Comparison of ENCODE assay signal across 35 cellular contexts in the genomic region with DNA sequence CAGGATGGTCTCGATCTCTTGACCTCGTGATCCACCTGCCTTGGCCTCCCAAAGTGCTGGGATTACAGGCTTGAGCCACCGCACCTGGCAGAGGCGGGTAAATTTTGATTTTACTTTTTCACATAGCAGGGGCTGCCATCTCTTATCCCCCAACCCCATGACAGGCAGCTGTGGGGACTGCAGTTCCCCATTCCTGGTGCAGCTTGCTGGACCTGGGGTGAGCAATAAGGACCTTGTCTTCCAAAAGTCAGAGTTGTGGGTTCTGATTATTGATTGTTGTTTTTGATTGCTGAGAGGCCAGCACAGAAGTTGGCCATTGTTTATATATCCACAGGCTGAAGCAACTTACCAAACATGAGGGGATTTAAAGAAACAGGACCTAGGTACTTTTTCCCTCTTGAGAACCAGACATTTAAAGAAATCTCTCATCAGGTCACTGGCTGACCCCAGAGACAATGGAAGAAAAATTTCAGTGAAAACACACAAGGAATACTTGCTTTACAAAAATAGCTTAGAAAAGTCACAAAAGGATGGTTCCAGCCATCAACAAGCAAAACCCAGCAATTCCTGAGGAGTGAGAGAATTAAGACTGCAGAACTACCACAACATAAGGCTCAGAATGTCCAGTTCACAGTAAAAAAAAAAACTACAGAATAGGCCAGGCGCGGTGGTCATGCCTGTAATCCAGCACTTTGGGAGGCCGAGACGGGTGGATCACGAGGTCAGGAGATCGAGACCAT.
"Had no signal": no experiment of that assay in that cellular context is flagged by ENCODE, and none has a peak within 500 bp of the region (broad histone marks: within the 10 kb centered on the region; RNA-seq: fewer than 3 reads in every experiment).

No MANE protein-coding gene starts in this region.

- FAIRE-seq: bronchial epithelial cell, TTC549 had no signal

- H3K9me3 Mint-ChIP-seq: activated B cell treated with CpG ODN at 0.5 μM for 24 hours; activated CD4-positive, alpha-beta memory T cell treated with anti-CD3 and anti-CD28 coated beads for 36 hours; activated CD4-positive, alpha-beta T cell treated with anti-CD3 and anti-CD28 coated beads, Interleukin-2, amount 10 ng/mL, durations not matched to agents 24 days and 14 days; activated CD8-positive, alpha-beta T cell treated with anti-CD3 and anti-CD28 coated beads for 36 hours; activated naive CD4-positive, alpha-beta T cell treated with anti-CD3 and anti-CD28 coated beads for 36 hours; activated naive CD4-positive, alpha-beta T cell treated with anti-CD3 and anti-CD28 coated beads, Interleukin-2, amount 50 U/mL, for 72 hours; activated naive CD8-positive, alpha-beta T cell treated with anti-CD3 and anti-CD28 coated beads for 36 hours; activated T-cell treated with anti-CD3 and anti-CD28 coated beads, Interleukin-2, amount 50 U/mL, for 4 hours; activated T-helper 1 cell treated with anti-CD3 and anti-CD28 coated beads, Interleukin-12 subunit alpha, Interleukin-12 subunit beta, Interleukin-2, Interleukin-4 antibody, amounts not matched to agents 30 ng/mL and 10 ng/mL and 1 ng/mL, durations not matched to agents 14 hours and 24 hours and 36 hours; activated T-helper 17 cell treated with anti-CD3 and anti-CD28 coated beads, Interleukin-2, amount 50 U/mL, for 72 hours; central memory CD8-positive, alpha-beta T cell; T-helper 1 cell treated with Interleukin-12 subunit alpha and Interleukin-12 subunit beta and Interleukin-4 antibody, amounts not matched to agents 30 μg/mL and 1 μg/mL, for 36 hours; T-helper 2 cell treated with Interferon-gamma antibody and Interleukin-4, amounts not matched to agents 5 μg/mL and 100 μg/mL, for 36 hours had no signal

- H3K36me3 ChIP-seq: adrenal gland, cardiac muscle cell had no signal

- H3K36me3 Mint-ChIP-seq: activated CD4-positive, alpha-beta memory T cell treated with anti-CD3 and anti-CD28 coated beads for 36 hours; activated naive CD4-positive, alpha-beta T cell treated with anti-CD3 and anti-CD28 coated beads, Interleukin-2, amount 50 U/mL, for 72 hours; activated naive CD8-positive, alpha-beta T cell treated with anti-CD3 and anti-CD28 coated beads for 36 hours had no signal

- H3K4me3 Mint-ChIP-seq: activated B cell treated with CpG ODN at 0.5 μM for 24 hours; activated CD4-positive, alpha-beta memory T cell treated with anti-CD3 and anti-CD28 coated beads for 36 hours; activated CD4-positive, alpha-beta T cell treated with anti-CD3 and anti-CD28 coated beads, Interleukin-2, amount 10 ng/mL, durations not matched to agents 24 days and 14 days; activated CD8-positive, alpha-beta T cell treated with anti-CD3 and anti-CD28 coated beads for 36 hours; activated naive CD4-positive, alpha-beta T cell treated with anti-CD3 and anti-CD28 coated beads for 36 hours; activated naive CD8-positive, alpha-beta T cell treated with anti-CD3 and anti-CD28 coated beads for 36 hours; activated T-cell treated with anti-CD3 and anti-CD28 coated beads, Interleukin-2, amount 50 U/mL, for 4 hours; activated T-cell treated with anti-CD3 and anti-CD28 coated beads, Interleukin-2, amount 50 U/mL, for 72 hours; activated T-helper 1 cell treated with anti-CD3 and anti-CD28 coated beads, Interleukin-12 subunit alpha, Interleukin-12 subunit beta, Interleukin-2, Interleukin-4 antibody, amounts not matched to agents 30 ng/mL and 10 ng/mL and 1 ng/mL, durations not matched to agents 14 hours and 24 hours and 36 hours; activated T-helper 17 cell treated with anti-CD3 and anti-CD28 coated beads, Interleukin-2, amount 50 U/mL, for 72 hours; brain; central memory CD8-positive, alpha-beta T cell; T-helper 1 cell treated with Interleukin-12 subunit alpha and Interleukin-12 subunit beta and Interleukin-4 antibody, amounts not matched to agents 30 μg/mL and 1 μg/mL, for 36 hours; T-helper 2 cell treated with Interferon-gamma antibody and Interleukin-4, amounts not matched to agents 5 μg/mL and 100 μg/mL, for 36 hours had no signal

- H3K27me3 Mint-ChIP-seq: activated B cell treated with CpG ODN at 0.5 μM for 24 hours; activated CD4-positive, alpha-beta memory T cell treated with anti-CD3 and anti-CD28 coated beads for 36 hours; activated CD8-positive, alpha-beta T cell treated with anti-CD3 and anti-CD28 coated beads for 36 hours; activated naive CD8-positive, alpha-beta T cell treated with anti-CD3 and anti-CD28 coated beads for 36 hours; activated T-helper 17 cell treated with anti-CD3 and anti-CD28 coated beads, Interleukin-2, amount 50 U/mL, for 72 hours; brain; central memory CD8-positive, alpha-beta T cell had no signal

- H3K27ac Mint-ChIP-seq: activated B cell treated with CpG ODN at 0.5 μM for 24 hours; activated CD4-positive, alpha-beta memory T cell treated with anti-CD3 and anti-CD28 coated beads for 36 hours; activated CD4-positive, alpha-beta T cell treated with anti-CD3 and anti-CD28 coated beads, Interleukin-2, amount 10 ng/mL, durations not matched to agents 24 days and 14 days; activated CD8-positive, alpha-beta T cell treated with anti-CD3 and anti-CD28 coated beads for 36 hours; activated naive CD4-positive, alpha-beta T cell treated with anti-CD3 and anti-CD28 coated beads for 36 hours; activated naive CD8-positive, alpha-beta T cell treated with anti-CD3 and anti-CD28 coated beads for 36 hours; activated T-cell treated with anti-CD3 and anti-CD28 coated beads, Interleukin-2, amount 50 U/mL, for 72 hours; activated T-helper 1 cell treated with anti-CD3 and anti-CD28 coated beads, Interleukin-12 subunit alpha, Interleukin-12 subunit beta, Interleukin-2, Interleukin-4 antibody, amounts not matched to agents 30 ng/mL and 10 ng/mL and 1 ng/mL, durations not matched to agents 14 hours and 24 hours and 36 hours; activated T-helper 17 cell treated with anti-CD3 and anti-CD28 coated beads, Interleukin-2, amount 50 U/mL, for 72 hours; brain; T-helper 1 cell treated with Interleukin-12 subunit alpha and Interleukin-12 subunit beta and Interleukin-4 antibody, amounts not matched to agents 30 μg/mL and 1 μg/mL, for 36 hours; T-helper 2 cell treated with Interferon-gamma antibody and Interleukin-4, amounts not matched to agents 5 μg/mL and 100 μg/mL, for 36 hours had no signal

- H3K4me3 ChIP-seq: adrenal gland, cardiac muscle cell had no signal

- ATAC-seq: activated CD8-positive, alpha-beta T cell treated with anti-CD3 and anti-CD28 coated beads for 36 hours; activated naive CD4-positive, alpha-beta T cell treated with anti-CD3 and anti-CD28 coated beads, Interleukin-2, amount 50 U/mL, for 72 hours; activated T-cell treated with anti-CD3 and anti-CD28 coated beads, Interleukin-2, amount 50 U/mL, for 4 hours; activated T-cell treated with anti-CD3 and anti-CD28 coated beads, Interleukin-2, amount 50 U/mL, for 72 hours; activated T-helper 17 cell treated with anti-CD3 and anti-CD28 coated beads, Interleukin-2, amount 50 U/mL, for 72 hours had no signal

- H3K27me3 ChIP-seq: adrenal gland, cardiac muscle cell had no signal

- H3K4me1 Mint-ChIP-seq: activated B cell treated with CpG ODN at 0.5 μM for 24 hours; activated CD4-positive, alpha-beta T cell treated with anti-CD3 and anti-CD28 coated beads, Interleukin-2, amount 10 ng/mL, durations not matched to agents 24 days and 14 days; activated naive CD8-positive, alpha-beta T cell treated with anti-CD3 and anti-CD28 coated beads for 36 hours; activated T-helper 17 cell treated with anti-CD3 and anti-CD28 coated beads, Interleukin-2, amount 50 U/mL, for 72 hours; brain; central memory CD8-positive, alpha-beta T cell had no signal

- H3K4me1 ChIP-seq: adrenal gland had no signal

- H3K9me3 ChIP-seq: adrenal gland had no signal

- DNase-seq: activated B cell treated with CpG ODN at 0.5 μM for 24 hours; activated CD4-positive, alpha-beta memory T cell treated with anti-CD3 and anti-CD28 coated beads for 36 hours; activated CD4-positive, alpha-beta T cell treated with anti-CD3 and anti-CD28 coated beads for 4 hours; activated CD4-positive, alpha-beta T cell treated with anti-CD3 and anti-CD28 coated beads, Interleukin-2, amount 10 ng/mL, durations not matched to agents 24 days and 14 days; activated CD4-positive, alpha-beta T cell treated with anti-CD3 and anti-CD28 coated beads, Interleukin-2, amount 50 U/mL, for 1 hour; activated CD4-positive, alpha-beta T cell treated with anti-CD3 and anti-CD28 coated beads, Interleukin-2, amount 50 U/mL, for 4 hours; activated CD4-positive, CD25-positive, alpha-beta regulatory T cell treated with anti-CD3 and anti-CD28 coated beads, Interleukin-2, amount 50 U/mL, for 72 hours; activated CD8-positive, alpha-beta memory T cell treated with anti-CD3 and anti-CD28 coated beads, Interleukin-2, amount 50 U/mL, for 4 hours; activated CD8-positive, alpha-beta T cell treated with anti-CD3 and anti-CD28 coated beads for 36 hours; activated gamma-delta T cell treated with Interleukin-2 at 50 U/mL for 16 hours; activated naive CD4-positive, alpha-beta T cell; activated naive CD4-positive, alpha-beta T cell treated with anti-CD3 and anti-CD28 coated beads for 36 hours; activated naive CD4-positive, alpha-beta T cell treated with anti-CD3 and anti-CD28 coated beads, Interleukin-2, amount 50 U/mL, for 16 hours; activated naive CD8-positive, alpha-beta T cell treated with anti-CD3 and anti-CD28 coated beads for 36 hours; activated T-cell treated with anti-CD3 and anti-CD28 coated beads for 4 hours; activated T-cell treated with anti-CD3 and anti-CD28 coated beads, Interleukin-2, amount 50 U/mL, for 1 hour; activated T-cell treated with anti-CD3 and anti-CD28 coated beads, Interleukin-2, amount 50 U/mL, for 4 hours; activated T-cell treated with anti-CD3 and anti-CD28 coated beads, Interleukin-2, amount 50 U/mL, for 72 hours; adrenal gland; amniotic stem cell; caudate nucleus; T-helper 1 cell; T-helper 2 cell; T-helper 9 cell had no signal

- H3K27ac ChIP-seq: adrenal gland, cardiac muscle cell, VCaP had no signal
